25 cellular contexts compared by ENCODE assay signal in the genomic region with DNA sequence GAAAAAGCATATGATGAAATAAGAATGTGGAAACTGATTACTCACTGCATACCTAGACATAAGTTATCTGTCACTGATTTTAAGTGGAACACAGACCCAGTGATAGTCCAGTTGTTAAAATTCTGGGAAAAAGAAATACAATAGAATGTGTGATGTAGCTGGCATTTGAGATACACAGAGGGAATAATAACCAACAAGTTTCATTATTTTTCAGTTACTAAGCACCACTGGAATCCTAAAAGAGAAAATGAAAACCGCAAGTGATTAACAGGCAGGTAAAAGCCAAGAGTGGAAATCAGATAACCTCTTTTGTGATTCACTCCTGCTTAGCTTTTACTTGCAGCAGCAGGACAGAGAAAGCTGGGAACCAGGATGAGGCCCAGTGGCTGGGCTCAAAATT.
DNase-seq lines count a peak whose midpoint lies in the region; ATAC-seq, FAIRE-seq and TF ChIP-seq lines count a peak whose summit lies in the region.
"Had no signal": no experiment of that assay in that cellular context is flagged by ENCODE, and none has a peak within 500 bp of the region (broad histone marks: within the 10 kb centered on the region; RNA-seq: fewer than 3 reads in every experiment).

No MANE protein-coding gene starts in this region.

- H2AFZ ChIP-seq in H1 (ENCODE audit: low read length) (peak overlapping the region; percentile 84; the same call in 1 of the 2 replicates), neural progenitor cell (replicated peaks) (peak overlapping the region; percentile 50)

- no peak overlapping the region for H4K5ac ChIP-seq in H1 (ENCODE audit: insufficient read length, low read depth, low read length)

- ATAC-seq in HG02763 (IDR thresholded peaks at IDR 0.05; ENCODE audit: unreplicated experiment), result no peak
- no peak for ATAC-seq in GM21526 (IDR thresholded peaks at IDR 0.05; ENCODE audit: low FRiP score, unreplicated experiment)
- ATAC-seq: A549, HepG2, K562, Panc1, SK-N-SH treated with all-trans-retinoic acid at 6 μM for 48 hours had no signal

- H3K9ac ChIP-seq in H1 (replicated peaks in 1 of 4; ENCODE audit: extremely low read depth in 1 of 4, low read depth in 3 of 4, low read length in 3 of 4) (no peak overlapping the region), neural progenitor cell (no peak overlapping the region)

- POLR2A ChIA-PET in H1 (lab: Charles Lee; ENCODE audit: partially characterized antibody), result no interaction called here

- no peak overlapping the region for H4K8ac ChIP-seq in H1 (ENCODE audit: extremely low read depth, insufficient read depth, low read length)

- no peaks in the 10 kb centered on the region for H3K36me3 ChIP-seq in H7 (replicated peaks; ENCODE audit: control insufficient read depth, insufficient read depth, low read length)
- no peaks in the 10 kb centered on the region for H3K36me3 ChIP-seq in H1 (ENCODE audit: control insufficient read depth in 2 of 4, insufficient read depth in 4 of 4, low read length in 3 of 4)
- H3K36me3 ChIP-seq in neural progenitor cell, result no peaks in the 10 kb centered on the region

- H3K4me3 ChIP-seq in H7 (ENCODE audit: insufficient read depth, low read depth, low read length) (no peak overlapping the region), H1 (ENCODE audit: extremely low read depth in 1 of 4, insufficient read depth in 2 of 4, low read depth in 3 of 4, low read length in 4 of 4) (no peak overlapping the region), neural progenitor cell (no peak overlapping the region)
- H3K4me3 ChIP-seq: A549, K562 had no signal

- H4K20me1 ChIP-seq in H1 (replicated peaks in 1 of 2; ENCODE audit: control insufficient read depth in 1 of 2, insufficient read depth in 2 of 2, low read length in 2 of 2) (no peaks in the 10 kb centered on the region), neural progenitor cell (ENCODE audit: low read depth) (no peaks in the 10 kb centered on the region)

- H3K27ac Mint-ChIP-seq in neural progenitor cell (no peak overlapping the region), immature natural killer cell (no peak overlapping the region)
- H3K27ac Mint-ChIP-seq: B cell, CD14-positive monocyte, H9, HFFc6 had no signal

- H2BK15ac ChIP-seq in H1 (ENCODE audit: low read length), result no peak overlapping the region

- H3K36me3 Mint-ChIP-seq in neural progenitor cell (no peaks in the 10 kb centered on the region), immature natural killer cell (no peaks in the 10 kb centered on the region)
- H3K36me3 Mint-ChIP-seq: CD14-positive monocyte had no signal

- no peak overlapping the region for H2BK20ac ChIP-seq in H1 (ENCODE audit: low read length)

- H2BK12ac ChIP-seq in H1 (ENCODE audit: low read depth, low read length), result no peak overlapping the region

- H3K79me1 ChIP-seq in H1 (ENCODE audit: low read depth, low read length), result no peaks in the 10 kb centered on the region

- H3K23ac ChIP-seq in H1 (ENCODE audit: insufficient read length), result no peak overlapping the region

- H3K27me3 Mint-ChIP-seq in neural progenitor cell (ENCODE audit: insufficient read depth, low read depth) (no peaks in the 10 kb centered on the region), immature natural killer cell (ENCODE audit: low read depth in 3 of 3) (peaks cover 0 to 2% (median 0%) of the 10 kb centered on the region in 3 donors)
- H3K27me3 Mint-ChIP-seq: B cell had no signal

- no peaks in the 10 kb centered on the region for H3K9me3 Mint-ChIP-seq in neural progenitor cell
- peaks cover 6 to 36% (median 10%) of the 10 kb centered on the region in 6 donors for H3K9me3 Mint-ChIP-seq in immature natural killer cell
- H3K9me3 Mint-ChIP-seq: H9, HFFc6 had no signal

- TF ChIP-seq CTCF in H1 (IDR thresholded peaks at IDR 0.05; ENCODE audit: control extremely low read depth in 1 of 3, insufficient read depth in 1 of 3, low read depth in 1 of 3, low read length in 3 of 3), result no peak
- TF ChIP-seq CTCF in neural progenitor cell (IDR thresholded peaks at IDR 0.05), result no peak

- no peak overlapping the region for H4K91ac ChIP-seq in H1 (replicated peaks; ENCODE audit: insufficient read length, low read length)

- TF ChIP-seq RAD21 in H1 (IDR thresholded peaks at IDR 0.05 in 1 of 2, conservative IDR thresholded peaks at IDR 0.05 in 1 of 2; ENCODE audit: low read depth in 2 of 2, low read length in 2 of 2), result 0 out of 4 replicates have a peak, but pooled peaks of 1 of the 2 experiments have one; percentile 1

- no peak overlapping the region for H3K27ac ChIP-seq in H1 (ENCODE audit: low read depth, low read length)
- no peak overlapping the region for H3K27ac ChIP-seq in neural progenitor cell
- H3K27ac ChIP-seq: A549 had no signal

- no peak overlapping the region for H2BK5ac ChIP-seq in H1 (ENCODE audit: low read depth, low read length)

- no peaks in the 10 kb centered on the region for H3K9me3 ChIP-seq in H1 (ENCODE audit: insufficient read depth in 2 of 2, low read depth in 1 of 2, low read length in 1 of 2)
- peaks cover 3% of the 10 kb centered on the region for H3K9me3 ChIP-seq in neural progenitor cell (ENCODE audit: low read depth)
- H3K9me3 ChIP-seq: A549 had no signal

- no peak overlapping the region for H3K14ac ChIP-seq in H1 (ENCODE audit: insufficient read length)

- no peaks in the 10 kb centered on the region for H3K23me2 ChIP-seq in H1 (ENCODE audit: low read depth, low read length)

- H3K4me2 ChIP-seq in H1 (ENCODE audit: insufficient read depth in 1 of 2, low read depth in 2 of 2, low read length in 2 of 2) (no peak overlapping the region), neural progenitor cell (no peak overlapping the region)
- H3K4me2 ChIP-seq: A549 had no signal

- peak; percentile 1 for DNase-seq in H7
- DNase-seq in NCI-H226, result peak; percentile 29
- no peak for DNase-seq in H1 (ENCODE audit: low read depth in 1 of 2, low spot score in 2 of 2)
- DNase-seq in neural progenitor cell (ENCODE audit: low spot score), result no peak
- DNase-seq in immature natural killer cell, result no peak
- DNase-seq: H9; HFFc6; NCI-H1105; NCI-H146; NCI-H2029; NCI-H2227 treated with DMSO at 0.1 percent for 48 hours; NCI-H510A treated with DMSO at 0.1 percent for 48 hours; NCI-H748 treated with DMSO at 0.1 percent for 48 hours; NK-92 treated with Interleukin-12 subunit alpha and Interleukin-12 subunit beta, amount 100 ng/mL, for 24 hours had no signal

- FAIRE-seq in H1 (lab: Jason Lieb, UNC), result no peak
- FAIRE-seq: A549, G401.6, GM18507, HepG2, K562 had no signal

- no peak overlapping the region for H3K56ac ChIP-seq in H1 (replicated peaks; ENCODE audit: insufficient read length, low read depth, low read length)

- no peak for TF ChIP-seq EP300 in H1 (IDR thresholded peaks at IDR 0.05; ENCODE audit: borderline replicate concordance in 1 of 2, low read depth in 2 of 2, low read length in 2 of 2)

- H3F3A ChIP-seq in neural progenitor cell (ENCODE audit: low read depth), result no peaks in the 10 kb centered on the region

- H3K4me3 Mint-ChIP-seq in neural progenitor cell (no peak overlapping the region), immature natural killer cell (no peak overlapping the region)
- H3K4me3 Mint-ChIP-seq: B cell, CD14-positive monocyte, H9, HFFc6 had no signal

- CTCF ChIA-PET in H1 (lab: Charles Lee; ENCODE audit: partially characterized antibody), result interaction anchor here (0.6 kb wide), 1 partner anchor 997 kb away, joined by 3 read pairs; no protein-coding TSS in a partner anchor

- no peak for TF ChIP-seq POLR2A in H1 (IDR thresholded peaks at IDR 0.05; ENCODE audit: control extremely low read depth in 1 of 2, low read depth in 2 of 2, low read length in 2 of 2)

- H3K4ac ChIP-seq in H1 (replicated peaks; ENCODE audit: insufficient read length, low read depth, low read length), result no peak overlapping the region

- H3K4me1 ChIP-seq in H1 (replicated peaks in 1 of 4; ENCODE audit: control insufficient read depth in 3 of 4, insufficient read depth in 4 of 4, low read length in 3 of 4), result peaks cover 0 to 3% (median 0%) of the 10 kb centered on the region in 4 experiments; a peak in 1 of 7 replicates
- no peaks in the 10 kb centered on the region for H3K4me1 ChIP-seq in neural progenitor cell
- H3K4me1 ChIP-seq: A549 had no signal

- WGBS in H1 (ENCODE audit: extremely low coverage in 1 of 2, insufficient coverage in 1 of 2, insufficient read length in 1 of 2, insufficient replicate concordance in 2 of 2, low coverage in 1 of 2, low lambda C conversion rate in 2 of 2, missing lambda C conversion rate in 1 of 2), 2 experiments, result 53% methylated on average over 1 of the region's 1 CpG; no CpG with 5 or more reads in 1 of the 2 experiments

- H3K27me3 ChIP-seq in H7 (ENCODE audit: control insufficient read depth, insufficient read depth, low read length) (no peaks in the 10 kb centered on the region), H1 (replicated peaks in 1 of 4; ENCODE audit: control insufficient read depth in 3 of 4, extremely low read depth in 1 of 4, insufficient read depth in 3 of 4, low read length in 3 of 4) (no peaks in the 10 kb centered on the region), neural progenitor cell (no peaks in the 10 kb centered on the region)

- H3K4me1 Mint-ChIP-seq in neural progenitor cell (no peaks in the 10 kb centered on the region), immature natural killer cell (no peaks in the 10 kb centered on the region)
- H3K4me1 Mint-ChIP-seq: B cell, CD14-positive monocyte had no signal

- H3K79me2 ChIP-seq in H1 (ENCODE audit: control insufficient read depth in 1 of 2, insufficient read depth in 2 of 2, low read length in 2 of 2) (no peaks in the 10 kb centered on the region), neural progenitor cell (ENCODE audit: low read depth) (no peaks in the 10 kb centered on the region)

- H3K18ac ChIP-seq in H1 (ENCODE audit: extremely low read depth, low read length), result no peak overlapping the region

- no peak overlapping the region for H2AK5ac ChIP-seq in H1 (ENCODE audit: low read depth, low read length)

- H2BK120ac ChIP-seq in H1 (replicated peaks; ENCODE audit: low read depth, low read length), result no peak overlapping the region

TF ChIP-seq in H1, 55 proteins besides CTCF, POLR2A, EP300 and RAD21:
- TF ChIP-seq CREB1 (IDR thresholded peaks at IDR 0.05), result no peak
- TF ChIP-seq HDAC6 (IDR thresholded peaks at IDR 0.05; ENCODE audit: low read depth, low read length), result no peak
- no peak for TF ChIP-seq NANOG (IDR thresholded peaks at IDR 0.05; ENCODE audit: insufficient read depth, low read depth, low read length, poor library complexity, severe bottlenecking)

Comparison
In these comparisons a context has a peak if more than half of its experiments do, and no peak if none do; other contexts are left out.
1. DNase-seq: peak in H7 (single experiment) and NCI-H226 (single experiment); none in H1 (0 of 2), neural progenitor cell (single experiment) and immature natural killer cell (0 of 3).